ENCODE assay signal across 8 cellular contexts in genomic region chr3:39108309-39108708, GRCh38. TPM values are rescaled to one million over a fixed set of nuclear protein-coding genes. Genes with fewer than 3 reads are reported as not detected.
A peak's percentile ranks its signal among the peaks of the same experiment; 100 is the strongest.
DNase-seq lines count a peak whose midpoint lies in the region; ATAC-seq and TF ChIP-seq lines count a peak whose summit lies in the region.

No MANE protein-coding gene starts in this region.

- TF ChIP-seq CTCF in GM10266 (IDR thresholded peaks at IDR 0.05; ENCODE audit: control insufficient read depth, insufficient read depth, low read depth, missing control alignments) (no peak), ascending aorta (IDR thresholded peaks at IDR 0.05) (no peak)

- intact Hi-C loops in ascending aorta (cut with DNase I), result loop anchor here (1.0 to 10.0 kb wide), 2 partner anchors 33 to 276 kb away; partner anchors contain the start of gene SLC25A38

- H3K27me3 ChIP-seq in ascending aorta (no peaks in the 10 kb centered on the region), mononuclear cell (ENCODE audit: insufficient read depth, low read length) (no peaks in the 10 kb centered on the region)

- DNase-seq in GM10266 (ENCODE audit: extremely low spot score) (peak; percentile 78), ascending aorta (ENCODE audit: low spot score in 2 of 2) (no peak), NCI-H446 (lab: John Stamatoyannopoulos, UW) (no peak), NCI-H345 (lab: John Stamatoyannopoulos, UW) (no peak)
- DNase-seq in activated CD4-positive, CD25-positive, alpha-beta regulatory T cell treated with anti-CD3 and anti-CD28 coated beads, Interleukin-2, amount 50 U/mL, for 72 hours, result no peak

- H3K27ac ChIP-seq in ascending aorta, result peak overlapping the region; percentile 97 to 99

- H3K4me1 ChIP-seq in ascending aorta (peaks cover 0 to 21% of the 10 kb centered on the region in 2 donors), mononuclear cell (ENCODE audit: insufficient read depth, low read length) (peaks cover 41% of the 10 kb centered on the region)

- no peaks in the 10 kb centered on the region for H3K36me3 ChIP-seq in ascending aorta

- H3K4me3 ChIP-seq in ascending aorta, result peak overlapping the region; percentile 94 to 96
- peak overlapping the region; percentile 84 for H3K4me3 ChIP-seq in mononuclear cell (ENCODE audit: low read length)

- H3K9me3 ChIP-seq in ascending aorta (no peaks in the 10 kb centered on the region), mononuclear cell (ENCODE audit: low read depth, low read length) (no peaks in the 10 kb centered on the region)

- peak; percentile 79 for ATAC-seq in GM21381 (IDR thresholded peaks at IDR 0.05; ENCODE audit: unreplicated experiment)
- peak; percentile 87 for ATAC-seq in HG03575 (IDR thresholded peaks at IDR 0.05; ENCODE audit: extremely low read depth, insufficient number of reproducible peaks, low FRiP score, unreplicated experiment)

RNA-seq across cellular contexts. Expression of gene TTC21A, which starts 0.8 kb away (rescaled TPM):
- total RNA-seq in ascending aorta (0.43 TPM), mononuclear cell (5.6 TPM)

RNA-seq across cellular contexts. Expression of gene GORASP1, which starts 0.9 kb away (rescaled TPM):
- 186 TPM for total RNA-seq in ascending aorta
- total RNA-seq in mononuclear cell, result 17.9 TPM

RNA-seq across cellular contexts. Expression of gene CSRNP1, which starts 45.1 kb away (rescaled TPM):
- total RNA-seq in ascending aorta (176 TPM), mononuclear cell (294 TPM)

RNA-seq across cellular contexts. Expression of gene WDR48, which starts 56.5 kb away (rescaled TPM):
- total RNA-seq in ascending aorta (81.0 TPM), mononuclear cell (123 TPM)

RNA-seq across cellular contexts. Expression of gene SCN11A, which starts 56.6 kb away (rescaled TPM):
- total RNA-seq in ascending aorta (not detected), mononuclear cell (under 0.01 TPM)
